Comparison of ENCODE assay signal across 17 cellular contexts in the genomic region with DNA sequence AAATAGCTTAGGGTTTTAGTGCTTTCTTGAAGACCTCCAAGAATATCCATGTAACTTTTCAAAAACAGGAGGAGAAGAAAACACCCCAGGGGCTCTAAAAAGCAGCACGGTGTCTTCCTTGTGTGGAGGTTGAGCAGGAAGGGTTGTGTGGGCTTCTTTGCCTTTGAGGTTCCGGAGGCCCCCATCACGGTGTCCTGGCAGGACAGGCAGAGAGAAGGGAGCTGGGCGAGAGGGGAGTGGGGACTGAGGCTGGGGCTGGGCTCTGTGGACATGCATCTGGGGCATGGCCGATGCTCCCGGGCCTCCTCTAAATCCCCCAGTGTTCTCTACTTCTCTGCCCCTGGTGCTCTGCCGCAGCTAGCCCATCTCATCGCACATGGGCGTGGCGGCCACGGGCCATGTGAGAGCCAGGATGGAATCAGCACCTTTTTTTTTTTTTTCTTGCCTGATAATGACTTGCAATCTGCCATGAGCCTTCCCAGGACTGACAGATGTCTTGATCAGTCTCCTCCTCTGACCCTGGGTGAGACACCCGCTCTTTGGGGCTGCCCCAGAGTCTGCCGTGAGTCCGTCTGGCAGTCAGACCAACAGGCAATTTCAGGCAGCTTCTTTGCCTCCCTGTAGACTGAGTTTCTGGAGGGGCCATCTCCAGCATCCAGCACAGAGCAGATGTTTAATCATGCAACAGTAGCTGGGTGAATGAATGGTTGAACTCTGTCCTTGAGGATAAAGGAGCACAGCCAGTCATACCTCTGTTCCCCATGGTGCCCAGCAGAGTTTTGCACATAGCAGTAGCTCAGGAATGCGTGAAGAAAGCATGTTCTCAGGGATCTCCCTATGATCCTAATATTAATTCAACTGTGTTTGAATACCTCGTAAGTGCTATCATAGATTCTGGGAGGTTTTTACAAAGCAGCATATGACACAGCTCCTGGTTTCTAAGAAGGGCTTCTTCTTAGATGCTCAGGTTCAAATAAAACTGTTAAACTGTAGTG. TPM values are rescaled to one million over a fixed set of nuclear protein-coding genes. Genes with fewer than 3 reads are reported as not detected.
A peak's percentile ranks its signal among the peaks of the same experiment; 100 is the strongest.
DNase-seq lines count a peak whose midpoint lies in the region; ATAC-seq, FAIRE-seq and TF ChIP-seq lines count a peak whose summit lies in the region.
"Had no signal": no experiment of that assay in that cellular context is flagged by ENCODE, and none has a peak within 500 bp of the region (broad histone marks: within the 10 kb centered on the region; RNA-seq: fewer than 3 reads in every experiment).

No MANE protein-coding gene starts in this region.

- DNase-seq in DMS 273 treated with DMSO at 0.1 percent for 48 hours (lab: John Stamatoyannopoulos, UW) (peak; percentile 49), bronchial epithelial cell (ENCODE audit: low read depth) (no peak), osteoblast (ENCODE audit: insufficient read length, low spot score, missing footprints) (peak; percentile 22), CD1c-positive myeloid dendritic cell (ENCODE audit: extremely low spot score) (no peak), H4 (ENCODE audit: low spot score) (no peak)
- DNase-seq: activated gamma-delta T cell, NCI-H1930 had no signal

- H2AFZ ChIP-seq in Loucy (ENCODE audit: low read length) = peak overlapping the region; percentile 60
- H2AFZ ChIP-seq in osteoblast (ENCODE audit: low read length) = no peak overlapping the region

- H3K4me1 ChIP-seq in Loucy (ENCODE audit: insufficient read depth, low read length, poor library complexity, severe bottlenecking) (no peaks in the 10 kb centered on the region), osteoblast (ENCODE audit: insufficient read depth, low read length) (no peaks in the 10 kb centered on the region)

- TF ChIP-seq CTCF in Loucy (conservative IDR thresholded peaks at IDR 0.05; ENCODE audit: low read length) (no peak), bronchial epithelial cell (IDR thresholded peaks at IDR 0.05; ENCODE audit: insufficient read depth, low read length, severe bottlenecking) (no peak), osteoblast (IDR thresholded peaks at IDR 0.05; ENCODE audit: extremely low read depth, low read depth, low read length) (peak; percentile 3)

- H3K4me2 ChIP-seq in Loucy (ENCODE audit: low read depth, low read length, poor library complexity, severe bottlenecking) (no peak overlapping the region), osteoblast (ENCODE audit: insufficient read depth, low read length) (no peak overlapping the region)

- no peak overlapping the region for H3K9ac ChIP-seq in Loucy (ENCODE audit: low read depth, low read length, poor library complexity, severe bottlenecking)

- no peaks in the 10 kb centered on the region for H4K20me1 ChIP-seq in Loucy (ENCODE audit: insufficient read depth, low read length, poor library complexity, severe bottlenecking)
- no peaks in the 10 kb centered on the region for H4K20me1 ChIP-seq in osteoblast (ENCODE audit: insufficient read depth, low read length)

- H3K9me3 ChIP-seq in Loucy (ENCODE audit: insufficient read depth, low read depth, low read length) (no peaks in the 10 kb centered on the region), osteoblast (ENCODE audit: low read depth, low read length) (no peaks in the 10 kb centered on the region)

- no peaks in the 10 kb centered on the region for H3K9me2 ChIP-seq in Loucy (replicated peaks; ENCODE audit: low read depth, low read length)

- H3K36me3 ChIP-seq in Loucy (ENCODE audit: insufficient read depth, low read length) (no peaks in the 10 kb centered on the region), bronchial epithelial cell (ENCODE audit: control insufficient read depth, insufficient read depth, low read length) (no peaks in the 10 kb centered on the region), osteoblast (ENCODE audit: insufficient read depth, low read length) (no peaks in the 10 kb centered on the region)
- H3K36me3 ChIP-seq: cardiac muscle cell had no signal

- H3K79me2 ChIP-seq in Loucy (ENCODE audit: insufficient read depth, low read length) = no peaks in the 10 kb centered on the region
- H3K79me2 ChIP-seq in osteoblast (ENCODE audit: insufficient read depth, low read length) = no peaks in the 10 kb centered on the region

- ATAC-seq in GM18498 (IDR thresholded peaks at IDR 0.05; ENCODE audit: unreplicated experiment) = no peak
- ATAC-seq in GM19324 (IDR thresholded peaks at IDR 0.05; ENCODE audit: low FRiP score, unreplicated experiment) = no peak

- no peaks in the 10 kb centered on the region for H3K27me3 ChIP-seq in Loucy (ENCODE audit: insufficient read depth, low read length, poor library complexity, severe bottlenecking)
- H3K27me3 ChIP-seq in bronchial epithelial cell (ENCODE audit: control insufficient read depth, insufficient read depth, low read length) = peaks cover 3% of the 10 kb centered on the region
- H3K27me3 ChIP-seq in osteoblast (ENCODE audit: insufficient read depth, low read length) = peaks cover 11% of the 10 kb centered on the region
- H3K27me3 ChIP-seq: cardiac muscle cell had no signal

- H3K4me3 ChIP-seq in Loucy (ENCODE audit: low read length, poor library complexity, severe bottlenecking) (no peak overlapping the region), bronchial epithelial cell (ENCODE audit: low read depth, low read length) (no peak overlapping the region), osteoblast (ENCODE audit: insufficient read depth, low read length) (no peak overlapping the region)
- H3K4me3 ChIP-seq: cardiac muscle cell, dorsolateral prefrontal cortex had no signal

- no peak overlapping the region for H3K27ac ChIP-seq in osteoblast (ENCODE audit: low read depth, low read length)
- H3K27ac ChIP-seq: cardiac muscle cell, dorsolateral prefrontal cortex had no signal

- peak; percentile 73 for FAIRE-seq in bronchial epithelial cell (lab: Jason Lieb, UNC)
- FAIRE-seq: frontal cortex, H54 had no signal

- H3F3A ChIP-seq in Loucy (ENCODE audit: low read depth) = no peaks in the 10 kb centered on the region

RNA-seq across cellular contexts. Expression of a gene that starts 12.1 kb away (rescaled TPM):
- total RNA-seq in bronchial epithelial cell (0.26 and 1.3 TPM in 2 replicates), osteoblast (not detected in 2 replicates)
- total RNA-seq in H4 (2014; rRNA removed; shearing (Covaris generic)) = 1.4 and 1.7 TPM in 2 replicates
- total RNA-seq: kidney epithelial cell, neural crest cell, T-helper 17 cell had no signal

RNA-seq across cellular contexts. Expression of a gene that starts 31.0 kb away (rescaled TPM):
- total RNA-seq in bronchial epithelial cell (not detected in 2 replicates), osteoblast (not detected in 2 replicates)
- total RNA-seq in H4 (2014; rRNA removed; shearing (Covaris generic)) = not detected in 2 replicates
- total RNA-seq: cardiac muscle cell, dorsolateral prefrontal cortex, T-helper 17 cell had no signal

Comparison
In these comparisons a context has a peak if more than half of its experiments do, and no peak if none do; other contexts are left out.
1. DNase-seq: peak in DMS 273 treated with DMSO at 0.1 percent for 48 hours (single experiment) and osteoblast (single experiment); none in bronchial epithelial cell (single experiment), CD1c-positive myeloid dendritic cell (single experiment) and H4 (single experiment).